Comparison of ENCODE assay signal across 11 cellular contexts in the genomic region with DNA sequence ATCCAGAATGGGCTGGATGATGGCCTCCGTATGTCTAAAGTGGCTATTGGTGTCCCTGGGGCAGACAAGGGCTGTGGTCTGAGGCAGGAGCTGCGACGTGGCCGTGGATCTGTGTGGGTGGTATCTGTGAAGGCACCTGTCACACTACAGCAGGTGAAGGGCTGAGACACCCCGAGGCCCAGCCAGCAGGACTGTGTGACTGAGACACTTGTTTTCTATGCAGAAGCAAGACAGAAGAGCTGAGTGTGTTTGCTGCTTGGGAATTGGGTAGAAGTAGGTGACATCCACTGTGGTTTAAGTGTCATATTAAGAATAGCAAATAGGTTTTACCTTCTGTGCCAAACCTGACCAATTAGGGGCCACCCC. TPM values are rescaled to one million over a fixed set of nuclear protein-coding genes. Genes with fewer than 3 reads are reported as not detected.
DNase-seq lines count a peak whose midpoint lies in the region; ATAC-seq and TF ChIP-seq lines count a peak whose summit lies in the region.
"Had no signal": no experiment of that assay in that cellular context is flagged by ENCODE, and none has a peak within 500 bp of the region (broad histone marks: within the 10 kb centered on the region; RNA-seq: fewer than 3 reads in every experiment).

No MANE protein-coding gene starts in this region.

- H3K36me3 ChIP-seq in GM23338 (ENCODE audit: insufficient read depth) (no peaks in the 10 kb centered on the region), HAP-1 (replicated peaks) (no peaks in the 10 kb centered on the region)

- no peaks in the 10 kb centered on the region for H3K9me3 ChIP-seq in HAP-1

- no peak for ATAC-seq in GM23338
- no peak for ATAC-seq in activated CD8-positive, alpha-beta memory T cell treated with anti-CD3 and anti-CD28 coated beads, Interleukin-2, amount 10 ng/mL, durations not matched to agents 7 days and 5 days
- peak; percentile 69 for ATAC-seq in stimulated activated effector memory CD8-positive, alpha-beta T cell treated with anti-CD3 and anti-CD28 coated beads, Interleukin-12 subunit alpha, Interleukin-12 subunit beta, amount 100 ng/mL, for 72 hours

- TF ChIP-seq CTCF in GM23338 (conservative IDR thresholded peaks at IDR 0.05; ENCODE audit: low read depth in 2 of 2), result no peak

- H3K79me2 ChIP-seq in GM23338 (replicated peaks; ENCODE audit: insufficient read depth), result no peaks in the 10 kb centered on the region

- H3K27me3 Mint-ChIP-seq in GM23338 (ENCODE audit: insufficient read depth, low read depth, poor library complexity) (no peaks in the 10 kb centered on the region), immature natural killer cell (ENCODE audit: low read depth in 3 of 3) (peaks cover 1 to 2% (median 2%) of the 10 kb centered on the region in 3 donors)
- no peaks in the 10 kb centered on the region for H3K27me3 Mint-ChIP-seq in activated CD8-positive, alpha-beta memory T cell treated with anti-CD3 and anti-CD28 coated beads, Interleukin-2, amount 10 ng/mL, durations not matched to agents 7 days and 5 days

- no peaks in the 10 kb centered on the region for H4K20me1 ChIP-seq in GM23338 (replicated peaks; ENCODE audit: insufficient read depth)

- peaks cover 3% of the 10 kb centered on the region; the same call in 1 of the 2 replicates for H3K9me2 ChIP-seq in GM23338 (ENCODE audit: insufficient read depth)

- H3K27ac Mint-ChIP-seq in GM23338 (peak overlapping the region; percentile 48), immature natural killer cell (peak overlapping the region in 5 of 6 donors; percentile 23 to 84 (median 61))
- H3K27ac Mint-ChIP-seq in activated CD8-positive, alpha-beta memory T cell treated with anti-CD3 and anti-CD28 coated beads, Interleukin-2, amount 10 ng/mL, durations not matched to agents 7 days and 5 days, result peak overlapping the region; percentile 10
- peak overlapping the region; percentile 74 for H3K27ac Mint-ChIP-seq in stimulated activated effector memory CD8-positive, alpha-beta T cell treated with anti-CD3 and anti-CD28 coated beads, Interleukin-12 subunit alpha, Interleukin-12 subunit beta, amount 100 ng/mL, for 72 hours

- no peak overlapping the region for H3K4me3 Mint-ChIP-seq in GM23338
- H3K4me3 Mint-ChIP-seq in activated CD8-positive, alpha-beta memory T cell treated with anti-CD3 and anti-CD28 coated beads, Interleukin-2, amount 10 ng/mL, durations not matched to agents 7 days and 5 days, result no peak overlapping the region
- H3K4me3 Mint-ChIP-seq in immature natural killer cell, result no peak overlapping the region
- H3K4me3 Mint-ChIP-seq in stimulated activated effector memory CD8-positive, alpha-beta T cell treated with anti-CD3 and anti-CD28 coated beads, Interleukin-12 subunit alpha, Interleukin-12 subunit beta, amount 100 ng/mL, for 72 hours, result no peak overlapping the region

- H2AFZ ChIP-seq in GM23338, result no peak overlapping the region

- in situ Hi-C loops in HAP-1 (cut with MboI; ENCODE audit: low sequenced_read_pairs), result no loop called here

- no peak overlapping the region for H3K4me2 ChIP-seq in GM23338

- CTCF ChIA-PET in activated CD8-positive, alpha-beta memory T cell treated with anti-CD3 and anti-CD28 coated beads, Interleukin-2, amount 10 ng/mL, durations not matched to agents 7 days and 5 days (lab: Charles Lee), result no interaction called here

- DNase-seq in GM23338 (ENCODE audit: low spot score) (no peak), immature natural killer cell (no peak), HAP-1 (ENCODE audit: low spot score in 2 of 2) (no peak), HuH-7.5 (ENCODE audit: low spot score) (no peak)
- peak; percentile 33 for DNase-seq in activated CD8-positive, alpha-beta memory T cell treated with anti-CD3 and anti-CD28 coated beads, Interleukin-2, amount 10 ng/mL, durations not matched to agents 7 days and 5 days
- no peak for DNase-seq in stimulated activated effector memory CD8-positive, alpha-beta T cell treated with anti-CD3 and anti-CD28 coated beads, Interleukin-12 subunit alpha, Interleukin-12 subunit beta, amount 100 ng/mL, for 72 hours (ENCODE audit: low spot score in 2 of 2)
- no peak for DNase-seq in stimulated activated CD4-positive, alpha-beta T cell treated with anti-CD3 and anti-CD28 coated beads, Interleukin-4, amount 100 ng/mL, for 24 hours
- DNase-seq in effector CD8-positive, alpha-beta T cell (lab: John Stamatoyannopoulos, UW), result no peak
- DNase-seq: KBM-7, NCI-H524 treated with DMSO at 0.1 percent for 48 hours had no signal

- H3F3A ChIP-seq in GM23338 (replicated peaks; ENCODE audit: low read depth), result no peaks in the 10 kb centered on the region

- no peaks in the 10 kb centered on the region for H3K27me3 ChIP-seq in GM23338 (ENCODE audit: insufficient read depth)
- H3K27me3 ChIP-seq in HAP-1 (ENCODE audit: low read depth), result no peaks in the 10 kb centered on the region

- H3K4me1 Mint-ChIP-seq in GM23338 (peaks cover 16% of the 10 kb centered on the region), immature natural killer cell (peaks cover 28 to 29% of the 10 kb centered on the region in 2 donors)
- peaks cover 16% of the 10 kb centered on the region for H3K4me1 Mint-ChIP-seq in activated CD8-positive, alpha-beta memory T cell treated with anti-CD3 and anti-CD28 coated beads, Interleukin-2, amount 10 ng/mL, durations not matched to agents 7 days and 5 days
- H3K4me1 Mint-ChIP-seq in stimulated activated effector memory CD8-positive, alpha-beta T cell treated with anti-CD3 and anti-CD28 coated beads, Interleukin-12 subunit alpha, Interleukin-12 subunit beta, amount 100 ng/mL, for 72 hours, result peaks cover 27% of the 10 kb centered on the region

- peaks cover 3% of the 10 kb centered on the region; the same call in 2 of the 3 replicates for H3K9me3 Mint-ChIP-seq in GM23338
- no peaks in the 10 kb centered on the region for H3K9me3 Mint-ChIP-seq in activated CD8-positive, alpha-beta memory T cell treated with anti-CD3 and anti-CD28 coated beads, Interleukin-2, amount 10 ng/mL, durations not matched to agents 7 days and 5 days (ENCODE audit: low read depth)
- H3K9me3 Mint-ChIP-seq in immature natural killer cell, result no peaks in the 10 kb centered on the region
- no peaks in the 10 kb centered on the region for H3K9me3 Mint-ChIP-seq in stimulated activated effector memory CD8-positive, alpha-beta T cell treated with anti-CD3 and anti-CD28 coated beads, Interleukin-12 subunit alpha, Interleukin-12 subunit beta, amount 100 ng/mL, for 72 hours

- peaks cover 17% of the 10 kb centered on the region for H3K36me3 Mint-ChIP-seq in GM23338 (ENCODE audit: low read depth)
- peaks cover 16% of the 10 kb centered on the region for H3K36me3 Mint-ChIP-seq in activated CD8-positive, alpha-beta memory T cell treated with anti-CD3 and anti-CD28 coated beads, Interleukin-2, amount 10 ng/mL, durations not matched to agents 7 days and 5 days
- H3K36me3 Mint-ChIP-seq in immature natural killer cell, result peaks cover 0 to 23% (median 13%) of the 10 kb centered on the region in 3 donors
- H3K36me3 Mint-ChIP-seq in stimulated activated effector memory CD8-positive, alpha-beta T cell treated with anti-CD3 and anti-CD28 coated beads, Interleukin-12 subunit alpha, Interleukin-12 subunit beta, amount 100 ng/mL, for 72 hours, result peaks cover 70% of the 10 kb centered on the region

- H3K4me3 ChIP-seq in GM23338 (no peak overlapping the region), HAP-1 (no peak overlapping the region)

- H3K4me1 ChIP-seq in GM23338 (ENCODE audit: insufficient read depth) (no peaks in the 10 kb centered on the region), HAP-1 (no peaks in the 10 kb centered on the region)

- H3K27ac ChIP-seq in GM23338 (ENCODE audit: low read depth), result no peak overlapping the region

TF ChIP-seq in GM23338, 12 proteins besides CTCF, POLR2A, EP300 and RAD21 (continues in another document):
- TF ChIP-seq, protein P1, sequence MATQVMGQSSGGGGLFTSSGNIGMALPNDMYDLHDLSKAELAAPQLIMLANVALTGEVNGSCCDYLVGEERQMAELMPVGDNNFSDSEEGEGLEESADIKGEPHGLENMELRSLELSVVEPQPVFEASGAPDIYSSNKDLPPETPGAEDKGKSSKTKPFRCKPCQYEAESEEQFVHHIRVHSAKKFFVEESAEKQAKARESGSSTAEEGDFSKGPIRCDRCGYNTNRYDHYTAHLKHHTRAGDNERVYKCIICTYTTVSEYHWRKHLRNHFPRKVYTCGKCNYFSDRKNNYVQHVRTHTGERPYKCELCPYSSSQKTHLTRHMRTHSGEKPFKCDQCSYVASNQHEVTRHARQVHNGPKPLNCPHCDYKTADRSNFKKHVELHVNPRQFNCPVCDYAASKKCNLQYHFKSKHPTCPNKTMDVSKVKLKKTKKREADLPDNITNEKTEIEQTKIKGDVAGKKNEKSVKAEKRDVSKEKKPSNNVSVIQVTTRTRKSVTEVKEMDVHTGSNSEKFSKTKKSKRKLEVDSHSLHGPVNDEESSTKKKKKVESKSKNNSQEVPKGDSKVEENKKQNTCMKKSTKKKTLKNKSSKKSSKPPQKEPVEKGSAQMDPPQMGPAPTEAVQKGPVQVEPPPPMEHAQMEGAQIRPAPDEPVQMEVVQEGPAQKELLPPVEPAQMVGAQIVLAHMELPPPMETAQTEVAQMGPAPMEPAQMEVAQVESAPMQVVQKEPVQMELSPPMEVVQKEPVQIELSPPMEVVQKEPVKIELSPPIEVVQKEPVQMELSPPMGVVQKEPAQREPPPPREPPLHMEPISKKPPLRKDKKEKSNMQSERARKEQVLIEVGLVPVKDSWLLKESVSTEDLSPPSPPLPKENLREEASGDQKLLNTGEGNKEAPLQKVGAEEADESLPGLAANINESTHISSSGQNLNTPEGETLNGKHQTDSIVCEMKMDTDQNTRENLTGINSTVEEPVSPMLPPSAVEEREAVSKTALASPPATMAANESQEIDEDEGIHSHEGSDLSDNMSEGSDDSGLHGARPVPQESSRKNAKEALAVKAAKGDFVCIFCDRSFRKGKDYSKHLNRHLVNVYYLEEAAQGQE (IDR thresholded peaks at IDR 0.05; ENCODE audit: unreplicated experiment), result no peak
- TF ChIP-seq EZH2 (IDR thresholded peaks at IDR 0.05; ENCODE audit: low read depth, unreplicated experiment) (no peak), NANOG (IDR thresholded peaks at IDR 0.05; ENCODE audit: borderline replicate concordance) (no peak), ZNF114 (CRISPR knock-in tag; IDR thresholded peaks at IDR 0.05) (no peak), STAT1 (IDR thresholded peaks at IDR 0.05; ENCODE audit: unreplicated experiment) (no peak)

RNA-seq across cellular contexts. Expression of a gene that starts 35.0 kb away (rescaled TPM):
- 1.8 and 2.1 TPM in 2 replicates for total RNA-seq in GM23338 (2014; rRNA removed; shearing (Covaris generic))
- 1.6 and 1.7 TPM in 2 replicates for polyA plus RNA-seq in GM23338 (2016; fragmentation: Nextera tagmentation; extraction: Ambion mirVana)
- 10 to 100 TPM in 1 of 2 experiments, 1 to 10 TPM in 1; 8.8 to 13.4 TPM for total RNA-seq in activated CD8-positive, alpha-beta memory T cell treated with anti-CD3 and anti-CD28 coated beads, Interleukin-2, amount 10 ng/mL, durations not matched to agents 7 days and 5 days
- polyA plus RNA-seq in immature natural killer cell, result 1 to 10 TPM; 2.5 to 4.9 (median 4.0) TPM
- polyA plus RNA-seq: neural cell had no signal

RNA-seq across cellular contexts. Expression of a gene that starts 51.0 kb away (rescaled TPM):
- 26.5 and 26.9 TPM in 2 replicates for total RNA-seq in GM23338 (2014; rRNA removed; shearing (Covaris generic))
- polyA plus RNA-seq in GM23338 (2016; fragmentation: Nextera tagmentation; extraction: Ambion mirVana) (9.4 and 11.4 TPM in 2 replicates), immature natural killer cell (10 to 100 TPM; 12.0 to 16.8 (median 13.0) TPM)
- total RNA-seq in activated CD8-positive, alpha-beta memory T cell treated with anti-CD3 and anti-CD28 coated beads, Interleukin-2, amount 10 ng/mL, durations not matched to agents 7 days and 5 days, result 10 to 100 TPM in 1 of 2 experiments, 1 to 10 TPM in 1; 9.4 to 10.1 TPM

Comparison
In these comparisons a context has a peak if more than half of its experiments do, and no peak if none do; other contexts are left out.
1. H3K27ac Mint-ChIP-seq: peak in every context shown above with its lines; median percentile 74 in stimulated activated effector memory CD8-positive, alpha-beta T cell treated with anti-CD3 and anti-CD28 coated beads, Interleukin-12 subunit alpha, Interleukin-12 subunit beta, amount 100 ng/mL, for 72 hours; 61 in immature natural killer cell; 48 in GM23338; 10 in activated CD8-positive, alpha-beta memory T cell treated with anti-CD3 and anti-CD28 coated beads, Interleukin-2, amount 10 ng/mL, durations not matched to agents 7 days and 5 days.